15 cellular contexts compared by ENCODE assay signal in the genomic region with DNA sequence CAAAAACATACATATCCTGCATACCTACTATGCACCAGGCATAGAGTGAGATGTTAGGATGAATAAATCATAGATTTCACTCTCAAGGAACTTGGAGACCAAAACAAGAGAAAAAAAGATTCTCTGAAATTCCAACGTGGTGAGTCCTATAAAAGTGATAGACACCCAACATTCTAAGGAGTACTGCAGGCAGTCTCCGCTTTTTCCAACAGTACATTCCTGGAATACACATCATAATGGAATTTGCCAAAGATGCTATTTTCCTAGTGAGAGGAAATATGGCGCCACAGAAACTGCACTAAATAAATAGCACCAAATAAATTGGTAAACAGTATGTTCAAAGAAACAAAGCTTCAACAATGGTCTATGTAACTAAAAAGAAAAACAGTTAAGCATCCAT. TPM values are rescaled to one million over a fixed set of nuclear protein-coding genes. Genes with fewer than 3 reads are reported as not detected.
A peak's percentile ranks its signal among the peaks of the same experiment; 100 is the strongest.
DNase-seq lines count a peak whose midpoint lies in the region; ATAC-seq, FAIRE-seq and TF ChIP-seq lines count a peak whose summit lies in the region.
"Had no signal": no experiment of that assay in that cellular context is flagged by ENCODE, and none has a peak within 500 bp of the region (broad histone marks: within the 10 kb centered on the region; RNA-seq: fewer than 3 reads in every experiment).

No MANE protein-coding gene starts in this region.

- H3F3A ChIP-seq in GM23338 (replicated peaks; ENCODE audit: low read depth): no peaks in the 10 kb centered on the region

- no peak overlapping the region for H2AFZ ChIP-seq in GM23338

- peaks cover 0 to 3% (median 0%) of the 10 kb centered on the region in 7 donors for H3K9me3 Mint-ChIP-seq in CD14-positive monocyte
- peaks cover 12% of the 10 kb centered on the region; the same call in 2 of the 3 replicates for H3K9me3 Mint-ChIP-seq in GM23338

- H3K4me2 ChIP-seq in GM23338: no peak overlapping the region

- H3K27ac ChIP-seq in dorsolateral prefrontal cortex: peak overlapping the region in 19 of 59 donors; percentile 1 to 96 (median 88)
- no peak overlapping the region for H3K27ac ChIP-seq in GM23338 (ENCODE audit: low read depth)
- H3K27ac ChIP-seq: ovary had no signal

- peaks cover 25% of the 10 kb centered on the region for H3K4me1 ChIP-seq in GM23338 (ENCODE audit: insufficient read depth)
- H3K4me1 ChIP-seq: uterus had no signal

- H3K9me2 ChIP-seq in GM23338 (ENCODE audit: insufficient read depth): no peaks in the 10 kb centered on the region

- H3K79me2 ChIP-seq in GM23338 (replicated peaks; ENCODE audit: insufficient read depth): peaks cover 65% of the 10 kb centered on the region

- TF ChIP-seq CTCF in CD14-positive monocyte (IDR thresholded peaks at IDR 0.05) (no peak), dorsolateral prefrontal cortex (IDR thresholded peaks at IDR 0.05 in 54 of 56, conservative IDR thresholded peaks at IDR 0.05 in 2 of 56; ENCODE audit: low read depth in 1 of 56, partially characterized antibody in 56 of 56) (no peak), GM23338 (conservative IDR thresholded peaks at IDR 0.05; ENCODE audit: low read depth in 2 of 2) (no peak)

- H3K27me3 Mint-ChIP-seq in CD14-positive monocyte (ENCODE audit: low read depth in 3 of 3) (no peaks in the 10 kb centered on the region), GM23338 (ENCODE audit: insufficient read depth, low read depth, poor library complexity) (peaks cover 1% of the 10 kb centered on the region)

- H3K36me3 Mint-ChIP-seq in CD14-positive monocyte (peaks cover 25 to 41% of the 10 kb centered on the region in 2 donors), GM23338 (ENCODE audit: low read depth) (peaks cover 43% of the 10 kb centered on the region)

- no peak for DNase-seq in CD14-positive monocyte (ENCODE audit: low spot score)
- peak; percentile 84 for DNase-seq in HTR-8/SVneo (ENCODE audit: insufficient read length, low spot score)
- peak; percentile 62 for DNase-seq in amniotic stem cell (lab: John Stamatoyannopoulos, UW)
- DNase-seq in kidney glomerular epithelial cell (lab: John Stamatoyannopoulos, UW): peak; percentile 93
- no peak for DNase-seq in dorsolateral prefrontal cortex
- DNase-seq in superior temporal gyrus (ENCODE audit: extremely low spot score): no peak
- DNase-seq in RPMI8226: no peak
- no peak for DNase-seq in GM23338 (ENCODE audit: low spot score)
- DNase-seq: activated CD4-positive, alpha-beta T cell treated with anti-CD3 and anti-CD28 coated beads, Interleukin-2, amount 50 U/mL, for 48 hours; central memory CD4-positive, alpha-beta T cell; DMS79; NCI-H187; ovary; uterus had no signal

- H3K4me3 ChIP-seq in dorsolateral prefrontal cortex (peak overlapping the region in 1 of 59 donors; percentile 9), GM23338 (no peak overlapping the region)
- H3K4me3 ChIP-seq: HAP-1, ovary, uterus had no signal

- peak; percentile 95 for FAIRE-seq in HTR-8/SVneo (lab: Jason Lieb, UNC)

- H3K4me3 Mint-ChIP-seq in CD14-positive monocyte: no peak overlapping the region
- no peak overlapping the region for H3K4me3 Mint-ChIP-seq in GM23338

- H3K4me1 Mint-ChIP-seq in CD14-positive monocyte (peaks cover 60% of the 10 kb centered on the region), GM23338 (peaks cover 29% of the 10 kb centered on the region)

- peak overlapping the region in 5 of 7 donors; percentile 76 to 89 (median 88) for H3K27ac Mint-ChIP-seq in CD14-positive monocyte
- H3K27ac Mint-ChIP-seq in GM23338: no peak overlapping the region

- no peak for ATAC-seq in GM23338

- intact Hi-C loops in CD14-positive monocyte (cut with micrococcal nuclease) (no loop called here), dorsolateral prefrontal cortex (cut with DNase I) (loop anchor here in 1 of 2 donors (5.0 kb wide), 1 partner anchor 34 kb away; no protein-coding TSS in a partner anchor)

- no peaks in the 10 kb centered on the region for H3K36me3 ChIP-seq in GM23338 (ENCODE audit: insufficient read depth)
- H3K36me3 ChIP-seq: ovary, uterus had no signal

- H3K27me3 ChIP-seq in dorsolateral prefrontal cortex (no peaks in the 10 kb centered on the region), GM23338 (ENCODE audit: insufficient read depth) (peaks cover 19% of the 10 kb centered on the region)
- H3K27me3 ChIP-seq: ovary, uterus had no signal

- peaks cover 47% of the 10 kb centered on the region for H4K20me1 ChIP-seq in GM23338 (replicated peaks; ENCODE audit: insufficient read depth)

TF ChIP-seq in GM23338, 12 proteins besides CTCF, POLR2A, EP300 and RAD21 (continues in another document):
- TF ChIP-seq NANOG (IDR thresholded peaks at IDR 0.05; ENCODE audit: borderline replicate concordance) (no peak), JUNB (IDR thresholded peaks at IDR 0.05; ENCODE audit: unreplicated experiment) (no peak), EZH2 (IDR thresholded peaks at IDR 0.05; ENCODE audit: low read depth, unreplicated experiment) (no peak), EZH2phosphoT487 (IDR thresholded peaks at IDR 0.05; ENCODE audit: unreplicated experiment) (no peak), POLR2AphosphoS5 (IDR thresholded peaks at IDR 0.05; ENCODE audit: low read depth) (no peak), STAT1 (IDR thresholded peaks at IDR 0.05; ENCODE audit: unreplicated experiment) (no peak)
- TF ChIP-seq, protein P1, sequence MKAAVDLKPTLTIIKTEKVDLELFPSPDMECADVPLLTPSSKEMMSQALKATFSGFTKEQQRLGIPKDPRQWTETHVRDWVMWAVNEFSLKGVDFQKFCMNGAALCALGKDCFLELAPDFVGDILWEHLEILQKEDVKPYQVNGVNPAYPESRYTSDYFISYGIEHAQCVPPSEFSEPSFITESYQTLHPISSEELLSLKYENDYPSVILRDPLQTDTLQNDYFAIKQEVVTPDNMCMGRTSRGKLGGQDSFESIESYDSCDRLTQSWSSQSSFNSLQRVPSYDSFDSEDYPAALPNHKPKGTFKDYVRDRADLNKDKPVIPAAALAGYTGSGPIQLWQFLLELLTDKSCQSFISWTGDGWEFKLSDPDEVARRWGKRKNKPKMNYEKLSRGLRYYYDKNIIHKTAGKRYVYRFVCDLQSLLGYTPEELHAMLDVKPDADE (IDR thresholded peaks at IDR 0.05): no peak
- TF ChIP-seq, protein P2, sequence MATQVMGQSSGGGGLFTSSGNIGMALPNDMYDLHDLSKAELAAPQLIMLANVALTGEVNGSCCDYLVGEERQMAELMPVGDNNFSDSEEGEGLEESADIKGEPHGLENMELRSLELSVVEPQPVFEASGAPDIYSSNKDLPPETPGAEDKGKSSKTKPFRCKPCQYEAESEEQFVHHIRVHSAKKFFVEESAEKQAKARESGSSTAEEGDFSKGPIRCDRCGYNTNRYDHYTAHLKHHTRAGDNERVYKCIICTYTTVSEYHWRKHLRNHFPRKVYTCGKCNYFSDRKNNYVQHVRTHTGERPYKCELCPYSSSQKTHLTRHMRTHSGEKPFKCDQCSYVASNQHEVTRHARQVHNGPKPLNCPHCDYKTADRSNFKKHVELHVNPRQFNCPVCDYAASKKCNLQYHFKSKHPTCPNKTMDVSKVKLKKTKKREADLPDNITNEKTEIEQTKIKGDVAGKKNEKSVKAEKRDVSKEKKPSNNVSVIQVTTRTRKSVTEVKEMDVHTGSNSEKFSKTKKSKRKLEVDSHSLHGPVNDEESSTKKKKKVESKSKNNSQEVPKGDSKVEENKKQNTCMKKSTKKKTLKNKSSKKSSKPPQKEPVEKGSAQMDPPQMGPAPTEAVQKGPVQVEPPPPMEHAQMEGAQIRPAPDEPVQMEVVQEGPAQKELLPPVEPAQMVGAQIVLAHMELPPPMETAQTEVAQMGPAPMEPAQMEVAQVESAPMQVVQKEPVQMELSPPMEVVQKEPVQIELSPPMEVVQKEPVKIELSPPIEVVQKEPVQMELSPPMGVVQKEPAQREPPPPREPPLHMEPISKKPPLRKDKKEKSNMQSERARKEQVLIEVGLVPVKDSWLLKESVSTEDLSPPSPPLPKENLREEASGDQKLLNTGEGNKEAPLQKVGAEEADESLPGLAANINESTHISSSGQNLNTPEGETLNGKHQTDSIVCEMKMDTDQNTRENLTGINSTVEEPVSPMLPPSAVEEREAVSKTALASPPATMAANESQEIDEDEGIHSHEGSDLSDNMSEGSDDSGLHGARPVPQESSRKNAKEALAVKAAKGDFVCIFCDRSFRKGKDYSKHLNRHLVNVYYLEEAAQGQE (IDR thresholded peaks at IDR 0.05; ENCODE audit: unreplicated experiment): no peak

RNA-seq across cellular contexts. Expression of a gene that starts 6.0 kb away (rescaled TPM):
- polyA plus RNA-seq in CD14-positive monocyte: 100 to 1,000 TPM; 263 to 368 TPM
- 100 to 1,000 TPM in 9 of 120 experiments, 10 to 100 TPM in 111; 31.8 to 163 (median 68.8) TPM for total RNA-seq in dorsolateral prefrontal cortex
- 61.0 and 63.0 TPM in 2 replicates for total RNA-seq in GM23338 (2014; rRNA removed; shearing (Covaris generic))
- polyA plus RNA-seq in GM23338 (2016; fragmentation: Nextera tagmentation; extraction: Ambion mirVana): 37.6 and 44.1 TPM in 2 replicates

Comparison
In these comparisons a context has a peak if more than half of its experiments do, and no peak if none do; other contexts are left out.
1. DNase-seq: peak in HTR-8/SVneo (single experiment), amniotic stem cell (single experiment) and kidney glomerular epithelial cell (single experiment); none in CD14-positive monocyte (single experiment), dorsolateral prefrontal cortex (0 of 10), superior temporal gyrus (single experiment), RPMI8226 (single experiment) and GM23338 (single experiment).